Comparison of ENCODE assay signal across 14 cellular contexts in genomic region chr2:28354920-28355520, GRCh38. TPM values are rescaled to one million over a fixed set of nuclear protein-coding genes. Genes with fewer than 3 reads are reported as not detected.
DNase-seq lines count a peak whose midpoint lies in the region; FAIRE-seq and TF ChIP-seq lines count a peak whose summit lies in the region.
"Had no signal": no experiment of that assay in that cellular context is flagged by ENCODE, and none has a peak within 500 bp of the region (broad histone marks: within the 10 kb centered on the region; RNA-seq: fewer than 3 reads in every experiment).

No MANE protein-coding gene starts in this region.

- POLR2A ChIA-PET in H1 (lab: Charles Lee; ENCODE audit: partially characterized antibody) = no interaction called here

- 0 out of 2 replicates have a peak overlapping the region, but pooled peaks have one; percentile 17 for H2BK12ac ChIP-seq in H1 (ENCODE audit: low read depth, low read length)

- H4K5ac ChIP-seq in H1 (ENCODE audit: insufficient read length, low read depth, low read length) = no peak overlapping the region

- no peaks in the 10 kb centered on the region for H3K23me2 ChIP-seq in H1 (ENCODE audit: low read depth, low read length)

- no peak overlapping the region for H2BK5ac ChIP-seq in H1 (ENCODE audit: low read depth, low read length)

- H3K4me1 ChIP-seq in cardiac muscle cell (ENCODE audit: low read depth) (peaks cover 39% of the 10 kb centered on the region), H1 (replicated peaks in 1 of 4; ENCODE audit: control insufficient read depth in 3 of 4, insufficient read depth in 4 of 4, low read length in 3 of 4) (peaks cover 0 to 6% (median 2%) of the 10 kb centered on the region in 4 experiments; a peak in 5 of 7 replicates), parathyroid adenoma (peaks cover 15% of the 10 kb centered on the region), vagina (peaks cover 54% of the 10 kb centered on the region)

- no peak overlapping the region for H4K91ac ChIP-seq in H1 (replicated peaks; ENCODE audit: insufficient read length, low read length)

- DNase-seq in cardiac muscle cell (ENCODE audit: low read depth in 1 of 2, low spot score in 1 of 2) (no peak), cardiac septum (ENCODE audit: low spot score) (no peak), H1 (ENCODE audit: low read depth in 1 of 2, low spot score in 2 of 2) (no peak), vagina (ENCODE audit: extremely low spot score in 2 of 2) (no peak), ecto neural progenitor cell (ENCODE audit: low spot score) (no peak), DMS53 (lab: John Stamatoyannopoulos, UW) (no peak), MG63 (no peak)
- DNase-seq: activated CD8-positive, alpha-beta memory T cell treated with anti-CD3 and anti-CD28 coated beads, Interleukin-2, amount 50 U/mL, for 48 hours; amniotic stem cell; foreskin melanocyte; naive B cell; NCI-H446 treated with DMSO at 0.1 percent for 48 hours; stimulated activated CD4-positive, alpha-beta T cell treated with anti-CD3 and anti-CD28 coated beads, Interleukin-15, amount 100 ng/mL, for 24 hours had no signal

- no peak overlapping the region for H3K4me3 ChIP-seq in cardiac muscle cell
- no peak overlapping the region for H3K4me3 ChIP-seq in H1 (ENCODE audit: extremely low read depth in 1 of 4, insufficient read depth in 2 of 4, low read depth in 3 of 4, low read length in 4 of 4)
- H3K4me3 ChIP-seq in parathyroid adenoma (ENCODE audit: low read depth, low read length) = no peak overlapping the region
- no peak overlapping the region for H3K4me3 ChIP-seq in vagina
- H3K4me3 ChIP-seq in MG63 = no peak overlapping the region

- 88% methylated on average over 10 of the region's 10 CpGs; no CpG with 5 or more reads in 1 of the 2 experiments for WGBS in H1 (ENCODE audit: extremely low coverage in 1 of 2, insufficient coverage in 1 of 2, insufficient read length in 1 of 2, insufficient replicate concordance in 2 of 2, low coverage in 1 of 2, low lambda C conversion rate in 2 of 2, missing lambda C conversion rate in 1 of 2), 2 experiments

- H3K9ac ChIP-seq in H1 (replicated peaks in 1 of 4; ENCODE audit: extremely low read depth in 1 of 4, low read depth in 3 of 4, low read length in 3 of 4) (no peak overlapping the region), parathyroid adenoma (no peak overlapping the region)

- H4K8ac ChIP-seq in H1 (ENCODE audit: extremely low read depth, insufficient read depth, low read length) = peak overlapping the region; percentile 15; the same call in 1 of the 2 replicates

- H3K36me3 ChIP-seq in cardiac muscle cell (no peaks in the 10 kb centered on the region), H1 (ENCODE audit: control insufficient read depth in 2 of 4, insufficient read depth in 4 of 4, low read length in 3 of 4) (no peaks in the 10 kb centered on the region), parathyroid adenoma (ENCODE audit: control insufficient read depth, insufficient read depth, low read length) (no peaks in the 10 kb centered on the region), vagina (no peaks in the 10 kb centered on the region), MG63 (0 out of 2 replicates have a peak, but pooled peaks cover 2% of the 10 kb centered on the region)

- no peak overlapping the region for H3K23ac ChIP-seq in H1 (ENCODE audit: insufficient read length)

- no peak overlapping the region for H2AK5ac ChIP-seq in H1 (ENCODE audit: low read depth, low read length)

- no peak overlapping the region for H3K56ac ChIP-seq in H1 (replicated peaks; ENCODE audit: insufficient read length, low read depth, low read length)

- no peak overlapping the region for H3K14ac ChIP-seq in H1 (ENCODE audit: insufficient read length)

- no peak overlapping the region for H2BK15ac ChIP-seq in H1 (ENCODE audit: low read length)

- CTCF ChIA-PET in H1 (lab: Charles Lee; ENCODE audit: partially characterized antibody) = interaction anchor here (1.0 to 1.1 kb wide), 3 partner anchors 13 to 42 kb away, joined by 4 to 5 read pairs (median 4); no protein-coding TSS in a partner anchor

- TF ChIP-seq EP300 in H1 (IDR thresholded peaks at IDR 0.05; ENCODE audit: borderline replicate concordance in 1 of 2, low read depth in 2 of 2, low read length in 2 of 2) = no peak

- H3K79me2 ChIP-seq in H1 (ENCODE audit: control insufficient read depth in 1 of 2, insufficient read depth in 2 of 2, low read length in 2 of 2) (no peaks in the 10 kb centered on the region), parathyroid adenoma (no peaks in the 10 kb centered on the region)

- TF ChIP-seq POLR2A in H1 (IDR thresholded peaks at IDR 0.05; ENCODE audit: control extremely low read depth in 1 of 2, low read depth in 2 of 2, low read length in 2 of 2) (no peak), vagina (IDR thresholded peaks at IDR 0.05) (no peak)

- FAIRE-seq in H1 (lab: Jason Lieb, UNC) = no peak

- TF ChIP-seq CTCF in cardiac muscle cell (IDR thresholded peaks at IDR 0.05; ENCODE audit: low read depth, low read length) (no peak), H1 (IDR thresholded peaks at IDR 0.05; ENCODE audit: control extremely low read depth in 1 of 3, insufficient read depth in 1 of 3, low read depth in 1 of 3, low read length in 3 of 3) (no peak), parathyroid adenoma (IDR thresholded peaks at IDR 0.05) (no peak), vagina (IDR thresholded peaks at IDR 0.05) (no peak)

- intact Hi-C loops in cardiac septum (cut with DNase I) (no loop called here), vagina (cut with DNase I) (no loop called here)

- no peak overlapping the region for H3K4me2 ChIP-seq in H1 (ENCODE audit: insufficient read depth in 1 of 2, low read depth in 2 of 2, low read length in 2 of 2)
- H3K4me2 ChIP-seq in parathyroid adenoma (ENCODE audit: low read length) = no peak overlapping the region

- H3K9me3 ChIP-seq in cardiac muscle cell (ENCODE audit: low read depth) (no peaks in the 10 kb centered on the region), H1 (ENCODE audit: insufficient read depth in 2 of 2, low read depth in 1 of 2, low read length in 1 of 2) (no peaks in the 10 kb centered on the region), parathyroid adenoma (ENCODE audit: control insufficient read depth, low read length) (no peaks in the 10 kb centered on the region), vagina (no peaks in the 10 kb centered on the region), MG63 (no peaks in the 10 kb centered on the region)

- H2AFZ ChIP-seq in H1 (ENCODE audit: low read length) (no peak overlapping the region), parathyroid adenoma (peak overlapping the region; percentile 85)

- TF ChIP-seq RAD21 in H1 (IDR thresholded peaks at IDR 0.05 in 1 of 2, conservative IDR thresholded peaks at IDR 0.05 in 1 of 2; ENCODE audit: low read depth in 2 of 2, low read length in 2 of 2) = no peak

- H3K27me3 ChIP-seq in cardiac muscle cell (no peaks in the 10 kb centered on the region), H1 (replicated peaks in 1 of 4; ENCODE audit: control insufficient read depth in 3 of 4, extremely low read depth in 1 of 4, insufficient read depth in 3 of 4, low read length in 3 of 4) (no peaks in the 10 kb centered on the region), parathyroid adenoma (ENCODE audit: control insufficient read depth, insufficient read depth, low read length) (no peaks in the 10 kb centered on the region), vagina (no peaks in the 10 kb centered on the region), MG63 (no peaks in the 10 kb centered on the region)

- H2BK20ac ChIP-seq in H1 (ENCODE audit: low read length) = no peak overlapping the region

- H3K18ac ChIP-seq in H1 (ENCODE audit: extremely low read depth, low read length) = no peak overlapping the region

- no peaks in the 10 kb centered on the region for H3K79me1 ChIP-seq in H1 (ENCODE audit: low read depth, low read length)

- no peak overlapping the region for H2BK120ac ChIP-seq in H1 (replicated peaks; ENCODE audit: low read depth, low read length)

- no peak overlapping the region for H3K4ac ChIP-seq in H1 (replicated peaks; ENCODE audit: insufficient read length, low read depth, low read length)

- H4K20me1 ChIP-seq in H1 (replicated peaks in 1 of 2; ENCODE audit: control insufficient read depth in 1 of 2, insufficient read depth in 2 of 2, low read length in 2 of 2) = no peaks in the 10 kb centered on the region

- H3K27ac ChIP-seq in cardiac muscle cell (peak overlapping the region; percentile 93), H1 (ENCODE audit: low read depth, low read length) (no peak overlapping the region), parathyroid adenoma (no peak overlapping the region), vagina (peak overlapping the region; percentile 91)

TF ChIP-seq in H1, 55 proteins besides CTCF, POLR2A, EP300 and RAD21 (continues in another document):
- TF ChIP-seq POLR2AphosphoS5 (IDR thresholded peaks at IDR 0.05; ENCODE audit: low read depth, low read length) (no peak), NANOG (IDR thresholded peaks at IDR 0.05; ENCODE audit: insufficient read depth, low read depth, low read length, poor library complexity, severe bottlenecking) (no peak), PHF8 (conservative IDR thresholded peaks at IDR 0.05; ENCODE audit: low read depth, low read length) (no peak), SUZ12 (IDR thresholded peaks at IDR 0.05; ENCODE audit: low read length) (no peak), POU5F1 (IDR thresholded peaks at IDR 0.05; ENCODE audit: low read depth, low read length) (no peak), MAFK (IDR thresholded peaks at IDR 0.05; ENCODE audit: low read depth, low read length) (no peak), SAP30 (IDR thresholded peaks at IDR 0.05; ENCODE audit: insufficient read depth, insufficient replicate concordance, low read length) (no peak), KDM4A (IDR thresholded peaks at IDR 0.05; ENCODE audit: low read depth, low read length, severe bottlenecking) (no peak), CEBPB (IDR thresholded peaks at IDR 0.05; ENCODE audit: low read depth, low read length) (no peak), KDM5A (IDR thresholded peaks at IDR 0.05; ENCODE audit: low read length) (no peak), SP4 (IDR thresholded peaks at IDR 0.05; ENCODE audit: low read length) (no peak), TAF1 (IDR thresholded peaks at IDR 0.05; ENCODE audit: low read depth, low read length) (no peak)

RNA-seq across cellular contexts. Expression of gene FOSL2, which starts 37.6 kb away (rescaled TPM):
- total RNA-seq in cardiac muscle cell = 2.9 and 3.5 TPM in 2 replicates
- 2.0 TPM in 2 replicates for polyA plus RNA-seq in cardiac muscle cell
- 65.4 TPM for total RNA-seq in cardiac septum
- total RNA-seq in H1 (2021; fragmentation: NEBNext Ultra II Directional; extraction: Animal tissue kit (Norgen Biotek cat#: 25700)) = 4.5 and 5.5 TPM in 2 replicates
- polyA plus RNA-seq in H1 (2011; rRNA removed) = 1.5 TPM in 2 replicates
- polyA plus RNA-seq in H1 (2011; cell fraction: cytosol; rRNA removed) = 1.5 TPM
- 2.2 TPM for polyA plus RNA-seq in H1 (2011; cell fraction: nucleus; rRNA removed)
- polyA plus RNA-seq in H1 (2012, experiment 1 of 2) = 2.6 to 2.8 TPM (median 2.6 TPM) in 4 replicates
- polyA plus RNA-seq in H1 (2012, experiment 2 of 2) = 1.9 TPM
- polyA plus RNA-seq in H1 (2013, experiment 1 of 2) = 0.89 TPM
- polyA plus RNA-seq in H1 (2013, experiment 2 of 2) = 0.90 TPM
- polyA minus RNA-seq in H1 (2011; rRNA and poly(A)+ RNA removed) = 2.7 and 3.0 TPM in 2 replicates
- polyA minus RNA-seq in H1 (2011; cell fraction: cytosol; rRNA and poly(A)+ RNA removed) = 2.6 TPM
- polyA minus RNA-seq in H1 (2011; cell fraction: nucleus; rRNA and poly(A)+ RNA removed) = 4.0 TPM
- 213 TPM for total RNA-seq in vagina
- 32.7 and 46.9 TPM in 2 replicates for total RNA-seq in MG63 (2014; rRNA removed; shearing (Covaris generic); ENCODE audit: low replicate concordance)

Comparison
In these comparisons a context has a peak if more than half of its experiments do, and no peak if none do; other contexts are left out.
1. H3K27ac ChIP-seq: peak in cardiac muscle cell (single experiment) and vagina (single experiment); none in H1 (single experiment) and parathyroid adenoma (single experiment).